In the genomic region with DNA sequence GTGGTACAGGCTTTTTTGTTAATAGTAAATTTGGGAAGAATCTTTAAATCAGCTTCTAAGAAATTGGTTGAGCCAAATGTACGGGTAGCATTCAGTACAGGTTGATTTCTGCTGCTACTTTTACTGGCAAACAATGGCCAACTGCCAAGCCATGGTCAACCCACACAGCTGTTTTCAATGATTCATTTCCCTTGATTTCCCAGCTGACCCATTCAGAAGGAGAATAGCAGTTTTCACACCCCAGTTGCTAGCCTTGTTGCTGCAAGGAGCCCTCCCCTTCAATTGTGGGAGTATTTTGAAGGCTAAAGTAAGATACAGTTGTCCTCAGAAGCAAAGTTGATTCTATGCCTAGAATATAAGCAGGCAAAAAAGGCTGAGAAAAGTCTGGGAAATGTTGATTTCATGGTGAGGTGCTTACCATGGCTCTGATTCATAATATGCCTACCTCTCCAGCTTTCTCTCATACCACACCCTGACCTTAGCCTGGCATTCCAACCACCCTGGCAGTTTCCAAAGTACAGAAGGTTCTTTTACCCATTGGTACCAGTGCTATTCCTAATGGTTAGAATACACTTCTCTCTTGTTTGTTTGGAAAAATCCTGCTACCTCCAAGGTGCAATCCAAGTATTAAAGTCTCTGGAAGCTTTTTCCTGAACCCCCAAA, we compare ENCODE assay signal across 8 cellular contexts.
DNase-seq lines count a peak whose midpoint lies in the region; ATAC-seq and TF ChIP-seq lines count a peak whose summit lies in the region.

No MANE protein-coding gene starts in this region.

- POLR2A ChIA-PET in SK-N-SH (lab: Yijun Ruan, JAX) = no interaction called here

- CTCF ChIA-PET in activated naive CD4-positive, alpha-beta T cell treated with anti-CD3 and anti-CD28 coated beads, Interleukin-2, amount 10 ng/mL, durations not matched to agents 7 days and 5 days (lab: Charles Lee) = interaction anchor here (1.5 kb wide), 1 partner anchor 11 kb away, joined by 6 read pairs; no protein-coding TSS in a partner anchor
- CTCF ChIA-PET in SK-N-SH (lab: Yijun Ruan, JAX) = interaction anchor here (1.1 to 1.3 kb wide), 2 partner anchors 15 to 16 kb away, joined by 3 read pairs; no protein-coding TSS in a partner anchor

- no peak overlapping the region for H3K4me3 Mint-ChIP-seq in activated naive CD4-positive, alpha-beta T cell treated with anti-CD3 and anti-CD28 coated beads, Interleukin-2, amount 10 ng/mL, durations not matched to agents 7 days and 5 days

- H3K9me3 Mint-ChIP-seq in activated naive CD4-positive, alpha-beta T cell treated with anti-CD3 and anti-CD28 coated beads, Interleukin-2, amount 50 U/mL, for 72 hours = no peaks in the 10 kb centered on the region
- H3K9me3 Mint-ChIP-seq in activated naive CD4-positive, alpha-beta T cell treated with anti-CD3 and anti-CD28 coated beads, Interleukin-2, amount 10 ng/mL, durations not matched to agents 7 days and 5 days = no peaks in the 10 kb centered on the region

- H3K4me1 ChIP-seq in SK-N-SH (ENCODE audit: control insufficient read depth in 1 of 2, insufficient read depth in 2 of 2, low read depth in 1 of 2, low read length in 1 of 2) = peaks cover 15 to 54% of the 10 kb centered on the region in 2 experiments
- H3K4me1 ChIP-seq in sigmoid colon = peaks cover 0 to 34% (median 20%) of the 10 kb centered on the region in 4 donors

- TF ChIP-seq CTCF in SK-N-SH (IDR thresholded peaks at IDR 0.05) = no peak
- no peak for TF ChIP-seq CTCF in sigmoid colon (IDR thresholded peaks at IDR 0.05)

- DNase-seq in activated naive CD4-positive, alpha-beta T cell treated with anti-CD3 and anti-CD28 coated beads, Interleukin-2, amount 50 U/mL, for 72 hours (ENCODE audit: low spot score in 2 of 2) = peak in 1 of 2 donors; percentile 41
- no peak for DNase-seq in activated naive CD4-positive, alpha-beta T cell treated with anti-CD3 and anti-CD28 coated beads, Interleukin-2, amount 10 ng/mL, durations not matched to agents 7 days and 5 days
- peak; percentile 39 for DNase-seq in SK-N-SH
- peak; percentile 87 for DNase-seq in glomerular visceral epithelial cell (ENCODE audit: extremely low spot score)
- peak; percentile 85 for DNase-seq in sigmoid colon
- DNase-seq in AML-193 (lab: John Stamatoyannopoulos, UW) = no peak
- DNase-seq in NCI-H187 treated with DMSO at 0.1 percent for 48 hours (lab: John Stamatoyannopoulos, UW) = no peak
- no peak for DNase-seq in DMS114 treated with DMSO at 0.1 percent for 48 hours (lab: John Stamatoyannopoulos, UW; ENCODE audit: unreplicated experiment)

- H3K9me3 ChIP-seq in SK-N-SH (no peaks in the 10 kb centered on the region; the same call in 1 of the 2 replicates), sigmoid colon (no peaks in the 10 kb centered on the region)

- peaks cover 25% of the 10 kb centered on the region for H3F3A ChIP-seq in SK-N-SH (replicated peaks; ENCODE audit: insufficient read depth)

- ATAC-seq in activated naive CD4-positive, alpha-beta T cell treated with anti-CD3 and anti-CD28 coated beads, Interleukin-2, amount 50 U/mL, for 72 hours = peak; percentile 80 to 88

- peak overlapping the region; percentile 66 to 77 for H3K27ac ChIP-seq in SK-N-SH (ENCODE audit: low read depth in 2 of 2, low read length in 1 of 2)
- H3K27ac ChIP-seq in sigmoid colon = peak overlapping the region; percentile 20 to 67 (median 54)

- peaks cover 14% of the 10 kb centered on the region for H3K4me1 Mint-ChIP-seq in activated naive CD4-positive, alpha-beta T cell treated with anti-CD3 and anti-CD28 coated beads, Interleukin-2, amount 10 ng/mL, durations not matched to agents 7 days and 5 days

- no peak overlapping the region for H2AFZ ChIP-seq in SK-N-SH (ENCODE audit: low read depth)

- H3K4me3 ChIP-seq in SK-N-SH (ENCODE audit: low read depth in 2 of 2, low read length in 1 of 2) (no peak overlapping the region), sigmoid colon (no peak overlapping the region)

- intact Hi-C loops in sigmoid colon (cut with DNase I) = no loop called here

- no peaks in the 10 kb centered on the region; the same call in 1 of the 2 replicates for H3K9me2 ChIP-seq in SK-N-SH

- no peak for TF ChIP-seq POLR2A in sigmoid colon (IDR thresholded peaks at IDR 0.05)

- 0% methylated on average over 1 of the region's 1 CpG for WGBS in SK-N-SH (ENCODE audit: low lambda C conversion rate)
- WGBS in sigmoid colon, 2 donors = 6 to 22% methylated on average over 1 of the region's 1 CpG

- no peaks in the 10 kb centered on the region for H3K27me3 Mint-ChIP-seq in activated naive CD4-positive, alpha-beta T cell treated with anti-CD3 and anti-CD28 coated beads, Interleukin-2, amount 10 ng/mL, durations not matched to agents 7 days and 5 days

- H3K79me2 ChIP-seq in SK-N-SH (ENCODE audit: insufficient read depth) = no peaks in the 10 kb centered on the region

- H3K9ac ChIP-seq in SK-N-SH = no peak overlapping the region

- H3K36me3 Mint-ChIP-seq in activated naive CD4-positive, alpha-beta T cell treated with anti-CD3 and anti-CD28 coated beads, Interleukin-2, amount 50 U/mL, for 72 hours = peaks cover 0 to 6% of the 10 kb centered on the region in 2 donors
- no peaks in the 10 kb centered on the region for H3K36me3 Mint-ChIP-seq in activated naive CD4-positive, alpha-beta T cell treated with anti-CD3 and anti-CD28 coated beads, Interleukin-2, amount 10 ng/mL, durations not matched to agents 7 days and 5 days

- peak overlapping the region in 1 of 2 donors; percentile 79 for H3K27ac Mint-ChIP-seq in activated naive CD4-positive, alpha-beta T cell treated with anti-CD3 and anti-CD28 coated beads, Interleukin-2, amount 50 U/mL, for 72 hours
- no peak overlapping the region for H3K27ac Mint-ChIP-seq in activated naive CD4-positive, alpha-beta T cell treated with anti-CD3 and anti-CD28 coated beads, Interleukin-2, amount 10 ng/mL, durations not matched to agents 7 days and 5 days

- H3K36me3 ChIP-seq in SK-N-SH (replicated peaks in 1 of 2; ENCODE audit: control insufficient read depth in 1 of 2, insufficient read depth in 2 of 2, low read length in 1 of 2) (no peaks in the 10 kb centered on the region), sigmoid colon (no peaks in the 10 kb centered on the region)

- H3K27me3 ChIP-seq in SK-N-SH (ENCODE audit: insufficient read depth) (no peaks in the 10 kb centered on the region), sigmoid colon (no peaks in the 10 kb centered on the region)

- TF ChIP-seq EP300 in SK-N-SH (IDR thresholded peaks at IDR 0.05; ENCODE audit: borderline replicate concordance in 1 of 2, low read depth in 1 of 2, low read length in 1 of 2) = peak; percentile 79 to 92
- TF ChIP-seq EP300 in sigmoid colon (IDR thresholded peaks at IDR 0.05) = no peak

- H4K20me1 ChIP-seq in SK-N-SH (ENCODE audit: insufficient read depth) = no peaks in the 10 kb centered on the region

- TF ChIP-seq RAD21 in SK-N-SH (IDR thresholded peaks at IDR 0.05; ENCODE audit: low read length) = no peak

- peak overlapping the region; percentile 15; the same call in 1 of the 2 replicates for H3K4me2 ChIP-seq in SK-N-SH

TF ChIP-seq in SK-N-SH, 30 proteins besides CTCF, POLR2A, EP300 and RAD21 (continues in another document):
- TF ChIP-seq SMC3 (IDR thresholded peaks at IDR 0.05; ENCODE audit: low read depth, low read length) (no peak), JUND (IDR thresholded peaks at IDR 0.05) (peak; percentile 89), TAF1 (IDR thresholded peaks at IDR 0.05; ENCODE audit: borderline replicate concordance, low read depth, low read length) (no peak), GATA2 (CRISPR knock-in tag; IDR thresholded peaks at IDR 0.05) (no peak), RFX5 (IDR thresholded peaks at IDR 0.05; ENCODE audit: low read length) (no peak), EZH2phosphoT487 (IDR thresholded peaks at IDR 0.05; ENCODE audit: borderline replicate concordance, low read depth) (no peak), FOXJ3 (CRISPR knock-in tag; IDR thresholded peaks at IDR 0.05) (no peak), SIN3A (IDR thresholded peaks at IDR 0.05; ENCODE audit: borderline replicate concordance, low read depth, low read length) (no peak), CHD2 (IDR thresholded peaks at IDR 0.05; ENCODE audit: low read length, partially characterized antibody) (peak; percentile 39), ZBTB33 (IDR thresholded peaks at IDR 0.05; ENCODE audit: borderline replicate concordance, low read depth) (no peak), TCF12 (IDR thresholded peaks at IDR 0.05) (peak; percentile 98), NRF1 (IDR thresholded peaks at IDR 0.05; ENCODE audit: low read depth, low read length) (no peak)
- TF ChIP-seq, protein P1, sequence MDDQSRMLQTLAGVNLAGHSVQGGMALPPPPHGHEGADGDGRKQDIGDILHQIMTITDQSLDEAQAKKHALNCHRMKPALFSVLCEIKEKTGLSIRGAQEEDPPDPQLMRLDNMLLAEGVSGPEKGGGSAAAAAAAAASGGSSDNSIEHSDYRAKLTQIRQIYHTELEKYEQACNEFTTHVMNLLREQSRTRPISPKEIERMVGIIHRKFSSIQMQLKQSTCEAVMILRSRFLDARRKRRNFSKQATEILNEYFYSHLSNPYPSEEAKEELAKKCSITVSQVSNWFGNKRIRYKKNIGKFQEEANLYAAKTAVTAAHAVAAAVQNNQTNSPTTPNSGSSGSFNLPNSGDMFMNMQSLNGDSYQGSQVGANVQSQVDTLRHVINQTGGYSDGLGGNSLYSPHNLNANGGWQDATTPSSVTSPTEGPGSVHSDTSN (IDR thresholded peaks at IDR 0.05) = peak; percentile 92
- TF ChIP-seq, protein P2, sequence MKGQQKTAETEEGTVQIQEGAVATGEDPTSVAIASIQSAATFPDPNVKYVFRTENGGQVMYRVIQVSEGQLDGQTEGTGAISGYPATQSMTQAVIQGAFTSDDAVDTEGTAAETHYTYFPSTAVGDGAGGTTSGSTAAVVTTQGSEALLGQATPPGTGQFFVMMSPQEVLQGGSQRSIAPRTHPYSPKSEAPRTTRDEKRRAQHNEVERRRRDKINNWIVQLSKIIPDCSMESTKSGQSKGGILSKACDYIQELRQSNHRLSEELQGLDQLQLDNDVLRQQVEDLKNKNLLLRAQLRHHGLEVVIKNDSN (IDR thresholded peaks at IDR 0.05; ENCODE audit: borderline replicate concordance, low read depth) = no peak

Comparison
In these comparisons a context has a peak if more than half of its experiments do, and no peak if none do; other contexts are left out.
1. DNase-seq: peak in SK-N-SH (single experiment), glomerular visceral epithelial cell (single experiment) and sigmoid colon (single experiment); none in activated naive CD4-positive, alpha-beta T cell treated with anti-CD3 and anti-CD28 coated beads, Interleukin-2, amount 10 ng/mL, durations not matched to agents 7 days and 5 days (single experiment), AML-193 (0 of 2), NCI-H187 treated with DMSO at 0.1 percent for 48 hours (single experiment) and DMS114 treated with DMSO at 0.1 percent for 48 hours (single experiment).